24 cellular contexts compared by ENCODE assay signal in genomic region chr15:66996099-66996498, GRCh38.
DNase-seq lines count a peak whose midpoint lies in the region; ATAC-seq, FAIRE-seq and TF ChIP-seq lines count a peak whose summit lies in the region.
"Had no signal": no experiment of that assay in that cellular context is flagged by ENCODE, and none has a peak within 500 bp of the region (broad histone marks: within the 10 kb centered on the region; RNA-seq: fewer than 3 reads in every experiment).

No MANE protein-coding gene starts in this region.

- H3K36me3 ChIP-seq in adipocyte (ENCODE audit: control insufficient read depth, insufficient read depth, low read length, severe bottlenecking): no peaks in the 10 kb centered on the region
- no peaks in the 10 kb centered on the region for H3K36me3 ChIP-seq in HepG2 (replicated peaks in 1 of 2; ENCODE audit: control insufficient read depth in 1 of 2, insufficient read depth in 2 of 2, low read length in 2 of 2)
- H3K36me3 ChIP-seq: BE2C, SJSA1 had no signal

- H2AFZ ChIP-seq in HepG2 (ENCODE audit: low read length): no peak overlapping the region

- intact Hi-C loops in HepG2 (cut with micrococcal nuclease; ENCODE audit: unreplicated experiment): no loop called here

- TF ChIP-seq RAD21 in HepG2 (CRISPR knock-in tag; IDR thresholded peaks at IDR 0.05): no peak

- TF ChIP-seq EP300 in HepG2 (IDR thresholded peaks at IDR 0.05; ENCODE audit: low read depth in 2 of 2, low read length in 2 of 2) (no peak), HepG2 (CRISPR knock-in tag; IDR thresholded peaks at IDR 0.05; ENCODE audit: borderline replicate concordance) (no peak)

- H3K9me3 ChIP-seq in adipocyte (ENCODE audit: control insufficient read depth, low read length) (no peaks in the 10 kb centered on the region), HepG2 (ENCODE audit: low read length) (no peaks in the 10 kb centered on the region)
- H3K9me3 ChIP-seq: BE2C had no signal

- H3K4me1 ChIP-seq in adipocyte (ENCODE audit: control insufficient read depth, insufficient read depth, low read length): peaks cover 11% of the 10 kb centered on the region
- H3K4me1 ChIP-seq in HepG2 (ENCODE audit: insufficient read depth, low read length): peaks cover 34% of the 10 kb centered on the region
- H3K4me1 ChIP-seq: BE2C had no signal

- H3K79me2 ChIP-seq in HepG2 (ENCODE audit: insufficient read depth, low read length): no peaks in the 10 kb centered on the region

- no peaks in the 10 kb centered on the region for H4K20me1 ChIP-seq in HepG2 (ENCODE audit: insufficient read depth, low read length)

- WGBS in HepG2 (ENCODE audit: low lambda C conversion rate): 96% methylated on average over 2 of the region's 2 CpGs

- peak; percentile 60 for DNase-seq in AG08395 (ENCODE audit: low spot score)
- DNase-seq in GM03348 (ENCODE audit: low spot score): peak; percentile 38
- peak; percentile 55 for DNase-seq in adipocyte (ENCODE audit: low read depth)
- peak; percentile 63 for DNase-seq in fibroblast of mammary gland (ENCODE audit: low read depth)
- no peak for DNase-seq in HepG2 (ENCODE audit: low spot score)
- no peak for DNase-seq in central memory CD4-positive, alpha-beta T cell
- no peak for DNase-seq in medulla oblongata (ENCODE audit: extremely low spot score)
- DNase-seq in T-helper 9 cell: no peak
- DNase-seq: 8988T, BE2C, DMS53, H9, Kasumi-1, NCI-H1694, NCI-H2081, NCI-H2171, NCI-H345, NCI-H524 treated with DMSO at 0.1 percent for 48 hours, OCI-M1 had no signal

- no peak for TF ChIP-seq POLR2A in HepG2 (IDR thresholded peaks at IDR 0.05; ENCODE audit: insufficient read depth in 1 of 2, low read depth in 2 of 2, low read length in 2 of 2)

- no peak overlapping the region for H3K4me2 ChIP-seq in HepG2 (ENCODE audit: low read depth, low read length)

- H3K27me3 ChIP-seq in adipocyte (replicated peaks; ENCODE audit: control insufficient read depth, insufficient read depth, low read length) (no peaks in the 10 kb centered on the region), HepG2 (ENCODE audit: control insufficient read depth in 1 of 2, insufficient read depth in 2 of 2, low read length in 2 of 2) (no peaks in the 10 kb centered on the region)
- H3K27me3 ChIP-seq: SJSA1 had no signal

- no peak overlapping the region for H3K4me3 ChIP-seq in adipocyte (ENCODE audit: low read length)
- H3K4me3 ChIP-seq in fibroblast of mammary gland (ENCODE audit: control insufficient read depth, low read depth, low read length): no peak overlapping the region
- H3K4me3 ChIP-seq in HepG2 (replicated peaks in 1 of 3; ENCODE audit: insufficient read depth in 1 of 3, low read depth in 2 of 3, low read length in 3 of 3): no peak overlapping the region
- H3K4me3 ChIP-seq: SJSA1 had no signal

- CTCF ChIA-PET in HepG2 (lab: Yijun Ruan, JAX; ENCODE audit: low intra/inter-chr PET ratio, low total read pairs): no interaction called here

- no peak for FAIRE-seq in HepG2 (lab: Jason Lieb, UNC)
- FAIRE-seq: D721Med, HTR-8/SVneo, RCC 7860 had no signal

- no TSS peak for BruUV-seq in HepG2 (replicated peaks; lab: Mats Ljungman, UMichigan)

- POLR2A ChIA-PET in HepG2 (lab: Yijun Ruan, JAX): no interaction called here

- TF ChIP-seq CTCF in fibroblast of mammary gland (conservative IDR thresholded peaks at IDR 0.05; ENCODE audit: control insufficient read depth, insufficient read depth, low read depth, low read length): no peak
- TF ChIP-seq CTCF in HepG2 (CRISPR knock-in tag; IDR thresholded peaks at IDR 0.05): no peak

- ATAC-seq in HepG2: no peak
- ATAC-seq: Right ventricle myocardium inferior had no signal

- no peak overlapping the region for H3K27ac ChIP-seq in HepG2 (ENCODE audit: extremely low read length, insufficient read depth, low read length)

- in situ Hi-C loops in HepG2 (cut with HindIII; ENCODE audit: extremely low pct_ligation_motif_present, low pct_unique_long_range_greater_than_20kb): no loop called here

- no peak overlapping the region for H3K9ac ChIP-seq in adipocyte (ENCODE audit: low read length)
- H3K9ac ChIP-seq in HepG2 (ENCODE audit: insufficient read depth, low read depth, low read length): no peak overlapping the region

TF ChIP-seq in HepG2, 621 proteins besides CTCF, POLR2A, EP300 and RAD21:
- TF ChIP-seq EED (CRISPR knock-in tag; IDR thresholded peaks at IDR 0.05) (no peak), YY1 (IDR thresholded peaks at IDR 0.05; ENCODE audit: insufficient read depth, insufficient replicate concordance, low read depth, low read length) (no peak), ZNF432 (CRISPR knock-in tag; IDR thresholded peaks at IDR 0.05; ENCODE audit: borderline replicate concordance) (no peak), PREB (CRISPR knock-in tag; IDR thresholded peaks at IDR 0.05) (no peak), IRX3 (CRISPR knock-in tag; IDR thresholded peaks at IDR 0.05; ENCODE audit: borderline replicate concordance, low read depth) (no peak), HDAC2 (CRISPR knock-in tag; IDR thresholded peaks at IDR 0.05) (no peak), ZFY (CRISPR knock-in tag; IDR thresholded peaks at IDR 0.05) (no peak), REXO4 (CRISPR knock-in tag; IDR thresholded peaks at IDR 0.05; ENCODE audit: borderline replicate concordance) (no peak), CEBPB (IDR thresholded peaks at IDR 0.05; ENCODE audit: borderline replicate concordance, low read depth, low read length) (no peak), ZNF121 (CRISPR knock-in tag; IDR thresholded peaks at IDR 0.05) (no peak), ZNF251 (CRISPR knock-in tag; IDR thresholded peaks at IDR 0.05) (no peak), BHLHE40 (IDR thresholded peaks at IDR 0.05; ENCODE audit: low read length) (no peak), RBM22 (optimal IDR thresholded peaks at IDR 0.05; ENCODE audit: low read length) (no peak)
TF ChIP-seq in HepG2: peak in this region for 0.

Comparison
In these comparisons a context has a peak if more than half of its experiments do, and no peak if none do; other contexts are left out.
1. DNase-seq: peak in AG08395 (single experiment), GM03348 (single experiment), adipocyte (single experiment) and fibroblast of mammary gland (single experiment); none in HepG2 (single experiment), central memory CD4-positive, alpha-beta T cell (single experiment), medulla oblongata (single experiment) and T-helper 9 cell (single experiment).